ENCODE assay signal across 11 cellular contexts in the genomic region with DNA sequence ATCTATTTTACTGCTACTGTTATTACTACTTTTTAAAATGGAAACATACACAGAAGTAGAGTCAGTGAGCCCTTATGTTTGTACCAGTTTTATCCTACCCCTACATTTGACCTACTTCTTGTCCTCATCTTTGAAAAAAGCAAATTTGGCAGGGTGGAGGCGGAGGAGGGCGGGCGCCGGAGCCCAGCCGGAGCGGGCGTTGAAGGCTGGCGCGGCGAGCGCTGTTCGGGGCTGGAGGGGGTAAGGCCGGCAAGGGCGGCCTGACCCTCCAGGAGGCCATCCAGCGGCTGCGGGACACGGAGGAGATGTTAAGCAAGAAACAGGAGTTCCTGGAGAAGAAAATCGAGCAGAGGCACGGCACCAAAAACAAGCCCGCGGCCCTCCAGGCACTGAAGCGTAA.
"Had no signal": no experiment of that assay in that cellular context is flagged by ENCODE, and none has a peak within 500 bp of the region (broad histone marks: within the 10 kb centered on the region; RNA-seq: fewer than 3 reads in every experiment).

No MANE protein-coding gene starts in this region.

- DNase-seq: activated CD4-positive, CD25-positive, alpha-beta regulatory T cell treated with anti-CD3 and anti-CD28 coated beads, Interleukin-2, amount 50 U/mL, for 72 hours; activated effector memory CD4-positive, alpha-beta T cell treated with Interleukin-2 at 50 U/mL for 16 hours; effector memory CD8-positive, alpha-beta T cell; naive thymus-derived CD8-positive, alpha-beta T cell; stimulated activated CD4-positive, alpha-beta T cell treated with anti-CD3 and anti-CD28 coated beads, Interleukin-2, amount 100 ng/mL, for 48 hours; stimulated activated naive CD8-positive, alpha-beta T cell treated with anti-CD3 and anti-CD28 coated beads, Interleukin-15, Interleukin-2, amounts not matched to agents 100 U/mL and 50 U/mL, for 24 hours; uterus had no signal

- H3K4me3 ChIP-seq: mucosa of descending colon, uterus had no signal

- H3K27me3 ChIP-seq: uterus had no signal

- ATAC-seq: activated CD8-positive, alpha-beta T cell treated with anti-CD3 and anti-CD28 coated beads for 36 hours; naive thymus-derived CD8-positive, alpha-beta T cell; SK-N-SH treated with all-trans-retinoic acid at 6 μM for 48 hours; stimulated activated naive CD8-positive, alpha-beta T cell treated with anti-CD3 and anti-CD28 coated beads, Interleukin-15, Interleukin-2, amounts not matched to agents 100 U/mL and 50 U/mL, for 24 hours had no signal

- H3K9me3 ChIP-seq: mucosa of descending colon, uterus had no signal

- H3K27me3 Mint-ChIP-seq: activated CD8-positive, alpha-beta T cell treated with anti-CD3 and anti-CD28 coated beads for 36 hours; activated naive CD4-positive, alpha-beta T cell treated with anti-CD3 and anti-CD28 coated beads, Interleukin-2, amount 50 U/mL, for 24 hours; effector memory CD8-positive, alpha-beta T cell; naive thymus-derived CD8-positive, alpha-beta T cell had no signal

- H3K27ac Mint-ChIP-seq: activated CD8-positive, alpha-beta T cell treated with anti-CD3 and anti-CD28 coated beads for 36 hours; activated naive CD4-positive, alpha-beta T cell treated with anti-CD3 and anti-CD28 coated beads, Interleukin-2, amount 50 U/mL, for 24 hours; naive thymus-derived CD8-positive, alpha-beta T cell had no signal

- H3K9me3 Mint-ChIP-seq: activated CD8-positive, alpha-beta T cell treated with anti-CD3 and anti-CD28 coated beads for 36 hours; activated naive CD4-positive, alpha-beta T cell treated with anti-CD3 and anti-CD28 coated beads, Interleukin-2, amount 50 U/mL, for 24 hours; effector memory CD8-positive, alpha-beta T cell; naive thymus-derived CD8-positive, alpha-beta T cell had no signal

- H3K4me3 Mint-ChIP-seq: activated CD8-positive, alpha-beta T cell treated with anti-CD3 and anti-CD28 coated beads for 36 hours; activated naive CD4-positive, alpha-beta T cell treated with anti-CD3 and anti-CD28 coated beads, Interleukin-2, amount 50 U/mL, for 24 hours; effector memory CD8-positive, alpha-beta T cell had no signal

- H3K36me3 ChIP-seq: uterus had no signal

- H3K27ac ChIP-seq: uterus had no signal
